8 cellular contexts compared by ENCODE assay signal in genomic region chr1:214939180-214939579, GRCh38.
"Had no signal": no experiment of that assay in that cellular context is flagged by ENCODE, and none has a peak within 500 bp of the region (broad histone marks: within the 10 kb centered on the region; RNA-seq: fewer than 3 reads in every experiment).

No MANE protein-coding gene starts in this region.

- H3K36me3 Mint-ChIP-seq: IgD-negative memory B cell had no signal

- H3K27ac Mint-ChIP-seq: GM23338, H9, IgD-negative memory B cell had no signal

- DNase-seq: H9, HCEC 1CT, KG1 had no signal

- H3K9me3 Mint-ChIP-seq: GM23338, H9 had no signal

- FAIRE-seq: H1, H54, HTR-8/SVneo had no signal

- H3K4me1 Mint-ChIP-seq: H9 had no signal

- H3K27me3 Mint-ChIP-seq: IgD-negative memory B cell had no signal

- ATAC-seq: GM23338 had no signal

- H3K4me3 Mint-ChIP-seq: GM23338, H9, IgD-negative memory B cell had no signal
